10 cellular contexts compared by ENCODE assay signal in the genomic region with DNA sequence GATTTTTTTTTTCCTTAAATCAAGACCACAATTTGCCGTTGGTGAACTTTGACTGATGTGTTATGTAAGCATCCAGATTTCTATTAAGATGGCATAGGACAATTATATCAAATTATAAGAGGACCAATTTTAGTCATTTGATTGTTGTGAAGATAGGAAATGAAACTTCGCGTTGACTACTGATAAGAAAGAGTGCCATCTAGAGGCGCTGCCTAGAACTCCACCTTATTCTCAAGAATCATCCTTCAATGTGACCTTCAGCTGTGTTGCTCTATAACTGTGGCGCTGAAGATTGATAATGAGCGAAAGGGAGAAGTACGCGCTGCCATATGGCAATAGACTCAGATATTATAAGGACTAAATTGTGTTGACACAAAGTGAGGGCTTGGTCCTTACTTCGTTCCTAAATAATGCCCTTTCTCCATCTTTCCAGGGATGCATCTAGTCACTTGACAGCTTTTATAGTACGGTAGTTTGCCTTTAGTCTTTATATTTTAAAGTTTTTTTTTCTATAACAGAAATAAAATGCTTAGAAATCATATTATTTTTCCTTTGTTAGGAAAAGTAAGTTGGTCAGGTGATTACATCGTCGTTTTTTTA.
DNase-seq lines count a peak whose midpoint lies in the region; ATAC-seq and TF ChIP-seq lines count a peak whose summit lies in the region.
"Had no signal": no experiment of that assay in that cellular context is flagged by ENCODE, and none has a peak within 500 bp of the region (broad histone marks: within the 10 kb centered on the region; RNA-seq: fewer than 3 reads in every experiment).

No MANE protein-coding gene starts in this region.

- H3K4me3 Mint-ChIP-seq in activated naive CD4-positive, alpha-beta T cell treated with anti-CD3 and anti-CD28 coated beads for 36 hours = no peak overlapping the region
- no peak overlapping the region for H3K4me3 Mint-ChIP-seq in activated CD4-positive, alpha-beta memory T cell treated with anti-CD3 and anti-CD28 coated beads, Interleukin-2, amount 10 ng/mL, durations not matched to agents 7 days and 5 days
- H3K4me3 Mint-ChIP-seq: dendritic cell treated with granulocyte-macrophage colony-stimulating factor and Interleukin-4, amounts not matched to agents 40 ng/mL and 50 ng/mL, for 4 days; stimulated activated naive CD8-positive, alpha-beta T cell treated with anti-CD3 and anti-CD28 coated beads, Interleukin-15, Interleukin-2, amounts not matched to agents 100 ng/mL and 50 ng/mL, for 24 hours had no signal

- peak; percentile 75 to 79 for TF ChIP-seq CTCF in right atrium auricular region (IDR thresholded peaks at IDR 0.05)
- peak in 7 of 11 experiments; percentile 40 to 69 (median 60) for TF ChIP-seq CTCF in spleen (IDR thresholded peaks at IDR 0.05 in 8 of 11, conservative IDR thresholded peaks at IDR 0.05 in 3 of 11)

- TF ChIP-seq POLR2A in spleen (IDR thresholded peaks at IDR 0.05) = no peak

- H3K9me3 ChIP-seq in right atrium auricular region = no peaks in the 10 kb centered on the region
- no peaks in the 10 kb centered on the region for H3K9me3 ChIP-seq in spleen

- DNase-seq in activated naive CD4-positive, alpha-beta T cell treated with anti-CD3 and anti-CD28 coated beads for 36 hours = peak; percentile 60
- no peak for DNase-seq in activated naive CD4-positive, alpha-beta T cell (lab: John Stamatoyannopoulos, UW)
- peak; percentile 36 for DNase-seq in NCI-H345 treated with DMSO at 0.1 percent for 48 hours (lab: John Stamatoyannopoulos, UW; ENCODE audit: unreplicated experiment)
- peak; percentile 31 for DNase-seq in activated CD4-positive, alpha-beta memory T cell treated with anti-CD3 and anti-CD28 coated beads, Interleukin-2, amount 10 ng/mL, durations not matched to agents 7 days and 5 days
- peak; percentile 72 for DNase-seq in right atrium auricular region (ENCODE audit: low spot score)
- no peak for DNase-seq in spleen
- no peak for DNase-seq in stimulated activated naive CD4-positive, alpha-beta T cell treated with Interleukin-2 at 50 U/mL for 16 hours (lab: John Stamatoyannopoulos, UW)

- intact Hi-C loops in activated naive CD4-positive, alpha-beta T cell treated with anti-CD3 and anti-CD28 coated beads for 36 hours (cut with micrococcal nuclease) = loop anchor here (10.0 kb wide), 2 partner anchors 246 to 666 kb away; no protein-coding TSS in a partner anchor
- intact Hi-C loops in spleen (cut with DNase I; ENCODE audit: low total_unique reads) = no loop called here

- H3K27me3 ChIP-seq in right atrium auricular region (no peaks in the 10 kb centered on the region), spleen (replicated peaks in 1 of 7) (peaks cover 0 to 12% (median 0%) of the 10 kb centered on the region in 7 donors)

- no peaks in the 10 kb centered on the region for H3K9me3 Mint-ChIP-seq in activated naive CD4-positive, alpha-beta T cell treated with anti-CD3 and anti-CD28 coated beads for 36 hours
- H3K9me3 Mint-ChIP-seq in activated CD4-positive, alpha-beta memory T cell treated with anti-CD3 and anti-CD28 coated beads, Interleukin-2, amount 10 ng/mL, durations not matched to agents 7 days and 5 days = no peaks in the 10 kb centered on the region
- H3K9me3 Mint-ChIP-seq: dendritic cell treated with granulocyte-macrophage colony-stimulating factor and Interleukin-4, amounts not matched to agents 40 ng/mL and 50 ng/mL, for 4 days; stimulated activated naive CD8-positive, alpha-beta T cell treated with anti-CD3 and anti-CD28 coated beads, Interleukin-15, Interleukin-2, amounts not matched to agents 100 ng/mL and 50 ng/mL, for 24 hours had no signal

- no peaks in the 10 kb centered on the region for H3K36me3 ChIP-seq in right atrium auricular region
- H3K36me3 ChIP-seq in spleen = no peaks in the 10 kb centered on the region

- 22 to 29% (median 24%) methylated on average over 12 of the region's 12 CpGs for WGBS in spleen, 5 donors

- H3K27me3 Mint-ChIP-seq in activated naive CD4-positive, alpha-beta T cell treated with anti-CD3 and anti-CD28 coated beads for 36 hours (ENCODE audit: low read depth) = peaks cover 2% of the 10 kb centered on the region
- no peaks in the 10 kb centered on the region for H3K27me3 Mint-ChIP-seq in activated CD4-positive, alpha-beta memory T cell treated with anti-CD3 and anti-CD28 coated beads, Interleukin-2, amount 10 ng/mL, durations not matched to agents 7 days and 5 days
- H3K27me3 Mint-ChIP-seq: dendritic cell treated with granulocyte-macrophage colony-stimulating factor and Interleukin-4, amounts not matched to agents 40 ng/mL and 50 ng/mL, for 4 days; stimulated activated naive CD8-positive, alpha-beta T cell treated with anti-CD3 and anti-CD28 coated beads, Interleukin-15, Interleukin-2, amounts not matched to agents 100 ng/mL and 50 ng/mL, for 24 hours had no signal

- CTCF ChIA-PET in activated naive CD4-positive, alpha-beta T cell treated with anti-CD3 and anti-CD28 coated beads for 36 hours (lab: Charles Lee) = interaction anchor here (0.7 to 1.5 kb wide), 8 partner anchors 10 to 526 kb away, joined by 3 to 4 read pairs (median 3); no protein-coding TSS in a partner anchor
- CTCF ChIA-PET in activated CD4-positive, alpha-beta memory T cell treated with anti-CD3 and anti-CD28 coated beads, Interleukin-2, amount 10 ng/mL, durations not matched to agents 7 days and 5 days (lab: Charles Lee) = interaction anchor here (0.8 to 1.7 kb wide), 5 partner anchors 10 to 690 kb away, joined by 3 to 8 read pairs (median 3); no protein-coding TSS in a partner anchor

- no peaks in the 10 kb centered on the region for H3K4me1 ChIP-seq in right atrium auricular region
- H3K4me1 ChIP-seq in spleen = no peaks in the 10 kb centered on the region

- no peak overlapping the region for H3K4me3 ChIP-seq in right atrium auricular region
- H3K4me3 ChIP-seq in spleen = no peak overlapping the region

- H3K27ac ChIP-seq in right atrium auricular region (no peak overlapping the region), spleen (no peak overlapping the region)

- POLR2A ChIA-PET in activated CD4-positive, alpha-beta memory T cell treated with anti-CD3 and anti-CD28 coated beads, Interleukin-2, amount 10 ng/mL, durations not matched to agents 7 days and 5 days (lab: Charles Lee) = no interaction called here

- H3K36me3 Mint-ChIP-seq in activated naive CD4-positive, alpha-beta T cell treated with anti-CD3 and anti-CD28 coated beads for 36 hours (ENCODE audit: low read depth) = no peaks in the 10 kb centered on the region
- no peaks in the 10 kb centered on the region for H3K36me3 Mint-ChIP-seq in activated CD4-positive, alpha-beta memory T cell treated with anti-CD3 and anti-CD28 coated beads, Interleukin-2, amount 10 ng/mL, durations not matched to agents 7 days and 5 days (ENCODE audit: low read depth)

- H3K27ac Mint-ChIP-seq in activated naive CD4-positive, alpha-beta T cell treated with anti-CD3 and anti-CD28 coated beads for 36 hours = no peak overlapping the region
- no peak overlapping the region for H3K27ac Mint-ChIP-seq in activated CD4-positive, alpha-beta memory T cell treated with anti-CD3 and anti-CD28 coated beads, Interleukin-2, amount 10 ng/mL, durations not matched to agents 7 days and 5 days
- H3K27ac Mint-ChIP-seq: dendritic cell treated with granulocyte-macrophage colony-stimulating factor and Interleukin-4, amounts not matched to agents 40 ng/mL and 50 ng/mL, for 4 days; stimulated activated naive CD8-positive, alpha-beta T cell treated with anti-CD3 and anti-CD28 coated beads, Interleukin-15, Interleukin-2, amounts not matched to agents 100 ng/mL and 50 ng/mL, for 24 hours had no signal

- ATAC-seq in HG03025 (IDR thresholded peaks at IDR 0.05; ENCODE audit: low FRiP score, unreplicated experiment) = peak; percentile 63

- H3K4me1 Mint-ChIP-seq in activated naive CD4-positive, alpha-beta T cell treated with anti-CD3 and anti-CD28 coated beads for 36 hours (ENCODE audit: low read depth) = peaks cover 2% of the 10 kb centered on the region
- no peaks in the 10 kb centered on the region for H3K4me1 Mint-ChIP-seq in activated CD4-positive, alpha-beta memory T cell treated with anti-CD3 and anti-CD28 coated beads, Interleukin-2, amount 10 ng/mL, durations not matched to agents 7 days and 5 days

Comparison
In these comparisons a context has a peak if more than half of its experiments do, and no peak if none do; other contexts are left out.
1. DNase-seq: peak in activated naive CD4-positive, alpha-beta T cell treated with anti-CD3 and anti-CD28 coated beads for 36 hours (single experiment), NCI-H345 treated with DMSO at 0.1 percent for 48 hours (single experiment), activated CD4-positive, alpha-beta memory T cell treated with anti-CD3 and anti-CD28 coated beads, Interleukin-2, amount 10 ng/mL, durations not matched to agents 7 days and 5 days (single experiment) and right atrium auricular region (single experiment); none in activated naive CD4-positive, alpha-beta T cell (0 of 4), spleen (single experiment) and stimulated activated naive CD4-positive, alpha-beta T cell treated with Interleukin-2 at 50 U/mL for 16 hours (single experiment).